ENCODE assay signal across 8 cellular contexts in the genomic region with DNA sequence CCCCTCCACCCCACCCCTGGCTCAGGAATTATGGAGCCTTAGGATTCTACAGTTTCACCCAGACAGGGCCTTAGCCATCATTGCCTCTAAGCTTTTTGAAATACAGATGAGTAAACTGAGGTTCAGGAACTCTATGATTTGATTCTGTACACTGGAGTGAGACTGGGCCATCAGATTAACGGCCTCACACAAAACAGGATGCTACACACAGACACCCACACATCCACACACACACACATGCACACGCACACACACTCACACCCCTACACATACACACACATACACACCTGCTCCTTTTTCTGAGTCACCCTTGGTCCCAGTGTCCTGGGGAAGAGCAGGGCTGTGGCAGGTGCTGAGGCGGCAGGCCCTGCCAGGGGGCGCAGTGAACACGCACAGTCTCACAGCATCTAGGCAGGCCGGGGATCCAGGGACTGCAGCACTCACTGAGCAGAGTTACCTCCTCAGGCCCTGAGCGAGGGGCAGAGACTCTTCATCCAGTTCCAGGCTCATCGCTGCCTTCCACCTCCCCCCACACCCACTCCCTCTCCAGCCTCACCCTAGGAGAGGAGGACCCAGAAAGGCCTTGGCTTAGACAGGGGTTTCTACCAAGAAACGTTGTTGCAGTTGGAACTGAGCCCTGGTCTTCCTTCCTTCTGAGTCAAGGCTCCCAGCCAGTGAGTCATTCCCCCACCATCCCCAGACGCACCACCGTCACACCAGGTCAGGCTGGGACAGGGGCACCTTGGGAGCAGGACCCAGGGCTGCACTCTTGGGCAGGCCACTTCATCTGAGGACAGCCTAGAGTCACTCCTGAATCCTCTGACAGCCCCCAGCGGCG.
DNase-seq lines count a peak whose midpoint lies in the region; ATAC-seq, FAIRE-seq and TF ChIP-seq lines count a peak whose summit lies in the region.

No MANE protein-coding gene starts in this region.

- WGBS in H1 (ENCODE audit: extremely low coverage in 1 of 2, insufficient coverage in 1 of 2, insufficient read length in 1 of 2, insufficient replicate concordance in 2 of 2, low coverage in 1 of 2, low lambda C conversion rate in 2 of 2, missing lambda C conversion rate in 1 of 2), 2 experiments, result 60% methylated on average over 13 of the region's 13 CpGs; no CpG with 5 or more reads in 1 of the 2 experiments

- POLR2A ChIA-PET in H1 (lab: Charles Lee; ENCODE audit: partially characterized antibody), result interaction anchor here (0.9 kb wide), 1 partner anchor 204 kb away, joined by 3 read pairs; no protein-coding TSS in a partner anchor

- no peak overlapping the region for H3K4me3 ChIP-seq in H1 (ENCODE audit: extremely low read depth in 1 of 4, insufficient read depth in 2 of 4, low read depth in 3 of 4, low read length in 4 of 4)
- H3K4me3 ChIP-seq in muscle layer of duodenum (ENCODE audit: low read depth in 1 of 2, low read length in 2 of 2), result peak overlapping the region in 1 of 2 donors; percentile 6

- peak; percentile 7 for DNase-seq in NCI-H510A (lab: John Stamatoyannopoulos, UW)
- no peak for DNase-seq in NCI-H510A treated with DMSO at 0.1 percent for 48 hours (lab: John Stamatoyannopoulos, UW)
- DNase-seq in NCI-H526 treated with DMSO at 0.1 percent for 48 hours (lab: John Stamatoyannopoulos, UW), result peak; percentile 66
- DNase-seq in H1 (ENCODE audit: low read depth in 1 of 2, low spot score in 2 of 2), result peak; percentile 57 to 83
- no peak for DNase-seq in substantia nigra (lab: John Stamatoyannopoulos, UW)
- no peak for DNase-seq in NCI-H2029 (lab: John Stamatoyannopoulos, UW)

- H3K27ac ChIP-seq in H1 (ENCODE audit: low read depth, low read length), result no peak overlapping the region
- H3K27ac ChIP-seq in muscle layer of duodenum (ENCODE audit: low read length), result peak overlapping the region; percentile 89
- H3K27ac ChIP-seq in substantia nigra (ENCODE audit: low read depth, low read length, poor library complexity, severe bottlenecking), result no peak overlapping the region

- peaks cover 0 to 4% (median 3%) of the 10 kb centered on the region in 4 experiments; a peak in 3 of 7 replicates for H3K4me1 ChIP-seq in H1 (replicated peaks in 1 of 4; ENCODE audit: control insufficient read depth in 3 of 4, insufficient read depth in 4 of 4, low read length in 3 of 4)
- peaks cover 14 to 29% of the 10 kb centered on the region in 2 donors for H3K4me1 ChIP-seq in muscle layer of duodenum (ENCODE audit: control insufficient read depth in 1 of 2, insufficient read depth in 2 of 2, low read length in 2 of 2)

- no peak for ATAC-seq in HG03460 (IDR thresholded peaks at IDR 0.05; ENCODE audit: unreplicated experiment)

- no peaks in the 10 kb centered on the region for H3K79me1 ChIP-seq in H1 (ENCODE audit: low read depth, low read length)

- H3K18ac ChIP-seq in H1 (ENCODE audit: extremely low read depth, low read length), result peak overlapping the region; percentile 52; the same call in 1 of the 2 replicates

- H3K14ac ChIP-seq in H1 (ENCODE audit: insufficient read length), result no peak overlapping the region

- CTCF ChIA-PET in H1 (lab: Charles Lee; ENCODE audit: partially characterized antibody), result interaction anchor here (0.6 to 22.1 kb wide), 73 partner anchors 9 to 969 kb away, joined by 3 to 403 read pairs (median 5); a partner anchor contains a TSS

- no peak overlapping the region for H3K4ac ChIP-seq in H1 (replicated peaks; ENCODE audit: insufficient read length, low read depth, low read length)

- peak overlapping the region; percentile 61; the same call in 1 of the 2 replicates for H2BK12ac ChIP-seq in H1 (ENCODE audit: low read depth, low read length)

- peak overlapping the region; percentile 44 for H4K91ac ChIP-seq in H1 (replicated peaks; ENCODE audit: insufficient read length, low read length)

- H2AK5ac ChIP-seq in H1 (ENCODE audit: low read depth, low read length), result peak overlapping the region; percentile 94; the same call in 1 of the 2 replicates

- H3K23me2 ChIP-seq in H1 (ENCODE audit: low read depth, low read length), result peaks cover 1% of the 10 kb centered on the region; the same call in 1 of the 2 replicates

- peak; percentile 66 to 67 for TF ChIP-seq RAD21 in H1 (IDR thresholded peaks at IDR 0.05 in 1 of 2, conservative IDR thresholded peaks at IDR 0.05 in 1 of 2; ENCODE audit: low read depth in 2 of 2, low read length in 2 of 2)

- no peak for TF ChIP-seq POLR2A in H1 (IDR thresholded peaks at IDR 0.05; ENCODE audit: control extremely low read depth in 1 of 2, low read depth in 2 of 2, low read length in 2 of 2)

- H2BK20ac ChIP-seq in H1 (ENCODE audit: low read length), result peak overlapping the region; percentile 82; the same call in 1 of the 2 replicates

- 0 out of 2 replicates have a peak overlapping the region, but pooled peaks have one; percentile 43 for H2AFZ ChIP-seq in H1 (ENCODE audit: low read length)

- no peak overlapping the region for H3K9ac ChIP-seq in H1 (replicated peaks in 1 of 4; ENCODE audit: extremely low read depth in 1 of 4, low read depth in 3 of 4, low read length in 3 of 4)

- peak; percentile 69 to 94 (median 85) for TF ChIP-seq CTCF in H1 (IDR thresholded peaks at IDR 0.05; ENCODE audit: control extremely low read depth in 1 of 3, insufficient read depth in 1 of 3, low read depth in 1 of 3, low read length in 3 of 3)

- H4K5ac ChIP-seq in H1 (ENCODE audit: insufficient read length, low read depth, low read length), result no peak overlapping the region

- H2BK15ac ChIP-seq in H1 (ENCODE audit: low read length), result peak overlapping the region; percentile 98; the same call in 1 of the 2 replicates

- no peak overlapping the region for H3K56ac ChIP-seq in H1 (replicated peaks; ENCODE audit: insufficient read length, low read depth, low read length)

- no peaks in the 10 kb centered on the region for H3K27me3 ChIP-seq in H1 (replicated peaks in 1 of 4; ENCODE audit: control insufficient read depth in 3 of 4, extremely low read depth in 1 of 4, insufficient read depth in 3 of 4, low read length in 3 of 4)
- H3K27me3 ChIP-seq in muscle layer of duodenum (ENCODE audit: low read depth, low read length), result no peaks in the 10 kb centered on the region

- H2BK120ac ChIP-seq in H1 (replicated peaks; ENCODE audit: low read depth, low read length), result no peak overlapping the region

- H3K4me2 ChIP-seq in H1 (ENCODE audit: insufficient read depth in 1 of 2, low read depth in 2 of 2, low read length in 2 of 2), result no peak overlapping the region

- no peak for TF ChIP-seq EP300 in H1 (IDR thresholded peaks at IDR 0.05; ENCODE audit: borderline replicate concordance in 1 of 2, low read depth in 2 of 2, low read length in 2 of 2)

- H4K20me1 ChIP-seq in H1 (replicated peaks in 1 of 2; ENCODE audit: control insufficient read depth in 1 of 2, insufficient read depth in 2 of 2, low read length in 2 of 2), result no peaks in the 10 kb centered on the region

- no peak for FAIRE-seq in H1 (lab: Jason Lieb, UNC)

- peak overlapping the region; percentile 77; the same call in 1 of the 2 replicates for H2BK5ac ChIP-seq in H1 (ENCODE audit: low read depth, low read length)

- no peak overlapping the region for H3K23ac ChIP-seq in H1 (ENCODE audit: insufficient read length)

- H4K8ac ChIP-seq in H1 (ENCODE audit: extremely low read depth, insufficient read depth, low read length), result peak overlapping the region; percentile 75; the same call in 1 of the 2 replicates

- H3K36me3 ChIP-seq in H1 (ENCODE audit: control insufficient read depth in 2 of 4, insufficient read depth in 4 of 4, low read length in 3 of 4), result no peaks in the 10 kb centered on the region
- H3K36me3 ChIP-seq in muscle layer of duodenum (ENCODE audit: control insufficient read depth in 1 of 2, insufficient read depth in 2 of 2, low read length in 2 of 2), result peaks cover 0 to 9% of the 10 kb centered on the region in 2 donors

- H3K9me3 ChIP-seq in H1 (ENCODE audit: insufficient read depth in 2 of 2, low read depth in 1 of 2, low read length in 1 of 2), result no peaks in the 10 kb centered on the region
- H3K9me3 ChIP-seq in muscle layer of duodenum (ENCODE audit: control insufficient read depth in 1 of 2, low read length in 2 of 2), result no peaks in the 10 kb centered on the region

- H3K79me2 ChIP-seq in H1 (ENCODE audit: control insufficient read depth in 1 of 2, insufficient read depth in 2 of 2, low read length in 2 of 2), result no peaks in the 10 kb centered on the region

TF ChIP-seq in H1, 55 proteins besides CTCF, POLR2A, EP300 and RAD21 (continues in another document):
- TF ChIP-seq, protein P1, sequence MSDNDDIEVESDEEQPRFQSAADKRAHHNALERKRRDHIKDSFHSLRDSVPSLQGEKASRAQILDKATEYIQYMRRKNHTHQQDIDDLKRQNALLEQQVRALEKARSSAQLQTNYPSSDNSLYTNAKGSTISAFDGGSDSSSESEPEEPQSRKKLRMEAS (IDR thresholded peaks at IDR 0.05), result peak; percentile 47; the same call in 1 of the 2 replicates
- no peak for TF ChIP-seq ASH2L (IDR thresholded peaks at IDR 0.05; ENCODE audit: low read length)
- TF ChIP-seq MAFK (IDR thresholded peaks at IDR 0.05; ENCODE audit: low read depth, low read length), result peak; percentile 19; the same call in 1 of the 2 replicates
- no peak for TF ChIP-seq CEBPB (IDR thresholded peaks at IDR 0.05; ENCODE audit: low read depth, low read length)
- TF ChIP-seq EGR1 (IDR thresholded peaks at IDR 0.05; ENCODE audit: borderline replicate concordance, low read depth, low read length), result no peak
- TF ChIP-seq CBX5 (IDR thresholded peaks at IDR 0.05; ENCODE audit: low read depth, low read length), result no peak
- 0 out of 2 replicates have a peak, but pooled peaks have one; percentile 31 for TF ChIP-seq RBBP5 (IDR thresholded peaks at IDR 0.05; ENCODE audit: borderline replicate concordance, low read depth, low read length)
- 0 out of 2 replicates have a peak, but pooled peaks have one; percentile 29 for TF ChIP-seq TBP (IDR thresholded peaks at IDR 0.05; ENCODE audit: low read depth, low read length)
- TF ChIP-seq, protein P2, sequence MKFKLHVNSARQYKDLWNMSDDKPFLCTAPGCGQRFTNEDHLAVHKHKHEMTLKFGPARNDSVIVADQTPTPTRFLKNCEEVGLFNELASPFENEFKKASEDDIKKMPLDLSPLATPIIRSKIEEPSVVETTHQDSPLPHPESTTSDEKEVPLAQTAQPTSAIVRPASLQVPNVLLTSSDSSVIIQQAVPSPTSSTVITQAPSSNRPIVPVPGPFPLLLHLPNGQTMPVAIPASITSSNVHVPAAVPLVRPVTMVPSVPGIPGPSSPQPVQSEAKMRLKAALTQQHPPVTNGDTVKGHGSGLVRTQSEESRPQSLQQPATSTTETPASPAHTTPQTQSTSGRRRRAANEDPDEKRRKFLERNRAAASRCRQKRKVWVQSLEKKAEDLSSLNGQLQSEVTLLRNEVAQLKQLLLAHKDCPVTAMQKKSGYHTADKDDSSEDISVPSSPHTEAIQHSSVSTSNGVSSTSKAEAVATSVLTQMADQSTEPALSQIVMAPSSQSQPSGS (IDR thresholded peaks at IDR 0.05; ENCODE audit: low read length), result no peak
- no peak for TF ChIP-seq NANOG (IDR thresholded peaks at IDR 0.05; ENCODE audit: insufficient read depth, low read depth, low read length, poor library complexity, severe bottlenecking)
- TF ChIP-seq RXRA (IDR thresholded peaks at IDR 0.05; ENCODE audit: insufficient read depth, low read depth, low read length), result no peak
- TF ChIP-seq JUND (IDR thresholded peaks at IDR 0.05; ENCODE audit: low read length), result peak; percentile 60; the same call in 1 of the 2 replicates

Comparison
In these comparisons a context has a peak if more than half of its experiments do, and no peak if none do; other contexts are left out.
1. DNase-seq: peak in NCI-H510A (single experiment), NCI-H526 treated with DMSO at 0.1 percent for 48 hours (single experiment) and H1 (2 of 2); none in NCI-H510A treated with DMSO at 0.1 percent for 48 hours (single experiment), substantia nigra (0 of 49) and NCI-H2029 (single experiment).